In the genomic region with DNA sequence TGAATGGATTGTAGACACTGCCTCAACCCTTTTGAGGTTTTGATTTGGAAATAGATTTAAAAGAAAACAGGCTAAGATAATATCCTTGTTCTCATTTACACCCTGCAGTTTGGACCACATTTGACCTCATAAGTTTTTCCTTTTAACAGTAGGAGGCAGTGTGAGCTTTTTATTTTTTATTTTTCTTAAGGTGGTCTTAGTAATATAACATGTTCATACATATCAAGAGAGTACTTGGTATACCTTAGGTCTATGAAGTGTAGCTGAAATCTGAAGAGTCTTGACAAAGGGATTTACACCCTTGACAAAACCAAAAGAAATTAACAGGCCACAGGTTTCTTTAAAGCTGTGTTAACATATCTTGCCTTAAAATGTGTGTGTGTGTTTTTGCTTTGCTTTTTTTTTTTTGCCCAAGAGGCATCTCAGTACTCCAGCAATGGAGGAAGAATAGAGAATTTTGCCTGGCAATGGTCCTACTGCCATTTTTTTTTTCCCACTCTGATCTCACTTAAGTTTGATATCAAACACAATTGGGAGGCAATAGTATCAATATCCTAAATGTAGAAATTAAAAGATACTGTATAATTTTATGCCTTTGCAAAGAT, we compare ENCODE assay signal across 8 cellular contexts. TPM values are rescaled to one million over a fixed set of nuclear protein-coding genes. Genes with fewer than 3 reads are reported as not detected.
DNase-seq lines count a peak whose midpoint lies in the region; ATAC-seq and TF ChIP-seq lines count a peak whose summit lies in the region.

No MANE protein-coding gene starts in this region.

- no peak overlapping the region for H3K27ac ChIP-seq in colonic mucosa

- intact Hi-C loops in colonic mucosa (cut with DNase I) = no loop called here
- intact Hi-C loops in left colon (cut with DNase I, micrococcal nuclease) = loop anchor here in 1 of 2 donors (10.0 kb wide), 1 partner anchor 121 kb away; no protein-coding TSS in a partner anchor

- H3K9me3 ChIP-seq in colonic mucosa = no peaks in the 10 kb centered on the region

- no peak overlapping the region for H3K9ac ChIP-seq in colonic mucosa (ENCODE audit: low read depth in 2 of 2, low read length in 2 of 2)

- DNase-seq in ELR (ENCODE audit: low read depth) (peak; percentile 56), NAMALWA (ENCODE audit: low spot score) (peak; percentile 51), colonic mucosa (no peak), neural crest cell (ENCODE audit: low read depth, low spot score) (no peak), left colon (no peak), midbrain (lab: John Stamatoyannopoulos, UW) (no peak), SHP77 (lab: John Stamatoyannopoulos, UW) (no peak)

- peaks cover 3% of the 10 kb centered on the region for H3K4me1 ChIP-seq in colonic mucosa

- peaks cover 44% of the 10 kb centered on the region for H3K4me1 Mint-ChIP-seq in neural crest cell

- H3K4me3 Mint-ChIP-seq in neural crest cell = peak overlapping the region; percentile 95

- TF ChIP-seq CTCF in colonic mucosa (IDR thresholded peaks at IDR 0.05) (peak; percentile 14), neural crest cell (conservative IDR thresholded peaks at IDR 0.05) (peak; percentile 50)

- H3K9me3 Mint-ChIP-seq in neural crest cell = no peaks in the 10 kb centered on the region

- H3K27me3 Mint-ChIP-seq in neural crest cell (ENCODE audit: low read depth) = no peaks in the 10 kb centered on the region

- ATAC-seq in left colon (no peak), HG03442 (IDR thresholded peaks at IDR 0.05; ENCODE audit: unreplicated experiment) (no peak)

- H3K36me3 ChIP-seq in colonic mucosa = no peaks in the 10 kb centered on the region

- H3K27ac Mint-ChIP-seq in neural crest cell (ENCODE audit: unreplicated experiment) = no peak overlapping the region

- H3K36me3 Mint-ChIP-seq in neural crest cell (ENCODE audit: low read depth) = no peaks in the 10 kb centered on the region

- peak overlapping the region; percentile 84 for H3K4me3 ChIP-seq in colonic mucosa

- no peaks in the 10 kb centered on the region for H3K27me3 ChIP-seq in colonic mucosa

RNA-seq across cellular contexts. Expression of a gene that starts 3.3 kb away (rescaled TPM):
- total RNA-seq in colonic mucosa (10 to 100 TPM; 10.6 to 23.5 TPM), neural crest cell (14.4 and 14.7 TPM in 2 replicates), left colon (10 to 100 TPM; 10.0 to 18.5 TPM)

Comparison
In these comparisons a context has a peak if more than half of its experiments do, and no peak if none do; other contexts are left out.
1. DNase-seq: peak in ELR (single experiment) and NAMALWA (single experiment); none in colonic mucosa (single experiment), neural crest cell (single experiment), left colon (0 of 2), midbrain (single experiment) and SHP77 (0 of 2).